In the genomic region with DNA sequence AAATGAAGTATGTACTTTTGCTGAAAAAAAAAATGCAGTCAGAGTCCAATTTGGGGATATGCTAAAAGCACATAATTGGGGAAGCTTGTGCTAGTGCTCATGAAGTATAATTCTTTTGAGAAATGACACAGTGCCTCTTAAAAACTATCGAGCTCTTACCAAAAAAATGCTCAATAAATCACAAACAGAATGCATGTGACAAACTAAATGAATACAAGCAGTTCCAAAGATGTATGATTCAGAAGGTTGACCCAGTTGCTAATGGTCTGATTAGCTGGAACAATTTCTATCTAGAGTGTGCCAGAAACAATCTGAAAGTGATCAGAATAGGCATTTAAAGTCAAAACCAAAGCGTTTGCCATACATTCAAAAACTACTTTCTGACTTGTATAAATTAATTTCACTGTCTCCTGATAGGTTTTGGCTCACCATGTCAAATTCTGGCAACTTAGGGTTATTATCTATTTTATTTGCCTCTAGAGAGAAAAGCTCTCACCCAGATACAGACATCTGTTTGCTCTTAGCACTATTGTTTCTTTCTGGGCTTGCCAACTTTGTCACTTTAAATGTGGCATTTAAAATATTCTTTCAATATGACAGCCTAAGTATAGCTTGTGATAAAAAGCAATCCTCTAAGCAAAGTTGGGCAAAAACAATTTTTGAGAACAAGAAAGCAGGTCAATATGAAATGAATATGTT, we compare ENCODE assay signal across 22 cellular contexts.
DNase-seq lines count a peak whose midpoint lies in the region; ATAC-seq, FAIRE-seq and TF ChIP-seq lines count a peak whose summit lies in the region.
"Had no signal": no experiment of that assay in that cellular context is flagged by ENCODE, and none has a peak within 500 bp of the region (broad histone marks: within the 10 kb centered on the region; RNA-seq: fewer than 3 reads in every experiment).

No MANE protein-coding gene starts in this region.

- H3K27ac ChIP-seq in A673 (ENCODE audit: low read depth, low read length, poor library complexity, severe bottlenecking) (no peak overlapping the region), HepG2 (ENCODE audit: extremely low read length, insufficient read depth, low read length) (peak overlapping the region; percentile 83), thyroid gland (no peak overlapping the region)
- no peak overlapping the region for H3K27ac ChIP-seq in CD4-positive, alpha-beta memory T cell (ENCODE audit: low read depth, low read length)
- H3K27ac ChIP-seq: brain microvascular endothelial cell, neutrophil, uterus had no signal

- H3K9me3 Mint-ChIP-seq in stimulated activated naive CD8-positive, alpha-beta T cell treated with anti-CD3 and anti-CD28 coated beads, Interleukin-15, amount 100 ng/mL, for 72 hours, result no peaks in the 10 kb centered on the region
- no peaks in the 10 kb centered on the region for H3K9me3 Mint-ChIP-seq in nephron progenitor cell
- H3K9me3 Mint-ChIP-seq in CD4-positive, alpha-beta memory T cell, result peaks cover 0 to 3% (median 0%) of the 10 kb centered on the region in 8 donors
- H3K9me3 Mint-ChIP-seq: H9; stimulated activated naive CD8-positive, alpha-beta T cell treated with anti-CD3 and anti-CD28 coated beads, Interleukin-15, Interleukin-2, amounts not matched to agents 100 ng/mL and 50 ng/mL, for 24 hours; T-cell had no signal

- H3K4me2 ChIP-seq in HepG2 (ENCODE audit: low read depth, low read length), result no peak overlapping the region

- intact Hi-C loops in A673 (cut with micrococcal nuclease; ENCODE audit: unreplicated experiment) (no loop called here), HepG2 (cut with micrococcal nuclease; ENCODE audit: unreplicated experiment) (loop anchor here (2.0 kb wide), 2 partner anchors 41 to 85 kb away; no protein-coding TSS in a partner anchor), thyroid gland (cut with DNase I) (no loop called here)
- intact Hi-C loops in CD4-positive, alpha-beta memory T cell (cut with micrococcal nuclease), result no loop called here

- H3K79me2 ChIP-seq in HepG2 (ENCODE audit: insufficient read depth, low read length), result no peaks in the 10 kb centered on the region

- H3K4me1 ChIP-seq in A673 (ENCODE audit: insufficient read depth, low read length, poor library complexity, severe bottlenecking), result peaks cover 6% of the 10 kb centered on the region
- peaks cover 45% of the 10 kb centered on the region for H3K4me1 ChIP-seq in HepG2 (ENCODE audit: insufficient read depth, low read length)
- no peaks in the 10 kb centered on the region for H3K4me1 ChIP-seq in thyroid gland
- peaks cover 11% of the 10 kb centered on the region for H3K4me1 ChIP-seq in CD4-positive, alpha-beta memory T cell (ENCODE audit: insufficient read depth, low read length)
- H3K4me1 ChIP-seq: BE2C, uterus had no signal

- in situ Hi-C loops in astrocyte of the spinal cord (cut with HindIII; ENCODE audit: low sequenced_read_pairs) (no loop called here), HepG2 (cut with HindIII; ENCODE audit: extremely low pct_ligation_motif_present, low pct_unique_long_range_greater_than_20kb) (no loop called here)

- peak; percentile 76 for DNase-seq in A673 (ENCODE audit: low spot score)
- DNase-seq in EH (ENCODE audit: low read depth), result peak; percentile 56
- peak; percentile 29 for DNase-seq in astrocyte of the spinal cord (ENCODE audit: low read depth, low spot score)
- DNase-seq in HepG2 (ENCODE audit: low spot score), result no peak
- no peak for DNase-seq in thyroid gland
- DNase-seq in stimulated activated naive CD8-positive, alpha-beta T cell treated with anti-CD3 and anti-CD28 coated beads, Interleukin-15, amount 100 ng/mL, for 72 hours, result no peak
- DNase-seq in nephron progenitor cell, result no peak
- DNase-seq in CD4-positive, alpha-beta memory T cell, result no peak
- DNase-seq: activated CD4-positive, alpha-beta T cell treated with anti-CD3 and anti-CD28 coated beads, Interleukin-2, amount 50 U/mL, for 1 hour; activated naive CD4-positive, alpha-beta T cell treated with Interleukin-2 at 50 U/mL for 16 hours; BE2C; brain microvascular endothelial cell; H9; hippocampal formation; kidney glomerular epithelial cell; NCI-H187; NCI-H446; T-cell; uterus had no signal

- CTCF ChIA-PET in A673 (lab: Charles Lee), result no interaction called here
- CTCF ChIA-PET in HepG2 (lab: Yijun Ruan, JAX; ENCODE audit: low intra/inter-chr PET ratio, low total read pairs), result no interaction called here
- CTCF ChIA-PET in CD4-positive, alpha-beta memory T cell (lab: Charles Lee; ENCODE audit: partially characterized antibody), result interaction anchor here (0.7 to 1.0 kb wide), 2 partner anchors 118 to 536 kb away, joined by 3 read pairs; no protein-coding TSS in a partner anchor

- no peak overlapping the region for H3K9ac ChIP-seq in HepG2 (ENCODE audit: insufficient read depth, low read depth, low read length)

- POLR2A ChIA-PET in A673 (lab: Charles Lee; ENCODE audit: low non-redundant PET), result interaction anchor here (0.7 kb wide), 1 partner anchor 293 kb away, joined by 12 read pairs; no protein-coding TSS in a partner anchor
- POLR2A ChIA-PET in HepG2 (lab: Yijun Ruan, JAX), result interaction anchor here (0.6 to 2.1 kb wide), 3 partner anchors 9 to 53 kb away, joined by 4 to 10 read pairs (median 4); no protein-coding TSS in a partner anchor
- POLR2A ChIA-PET in CD4-positive, alpha-beta memory T cell (lab: Charles Lee; ENCODE audit: partially characterized antibody), result no interaction called here

- H3K9me3 ChIP-seq in A673 (ENCODE audit: low read depth, low read length, poor library complexity, severe bottlenecking) (peaks cover 6% of the 10 kb centered on the region), HepG2 (ENCODE audit: low read length) (no peaks in the 10 kb centered on the region), thyroid gland (no peaks in the 10 kb centered on the region)
- H3K9me3 ChIP-seq in CD4-positive, alpha-beta memory T cell (ENCODE audit: control insufficient read depth in 1 of 2, low read length in 2 of 2), result no peaks in the 10 kb centered on the region
- H3K9me3 ChIP-seq: BE2C, neutrophil, uterus had no signal

- no peak for TF ChIP-seq RAD21 in HepG2 (CRISPR knock-in tag; IDR thresholded peaks at IDR 0.05)

- no peak for TF ChIP-seq CTCF in A673 (conservative IDR thresholded peaks at IDR 0.05; ENCODE audit: low read depth, low read length)
- no peak for TF ChIP-seq CTCF in astrocyte of the spinal cord (IDR thresholded peaks at IDR 0.05; ENCODE audit: low read depth, low read length)
- TF ChIP-seq CTCF in HepG2 (CRISPR knock-in tag; IDR thresholded peaks at IDR 0.05), result no peak
- no peak for TF ChIP-seq CTCF in thyroid gland (IDR thresholded peaks at IDR 0.05)
- no peak for TF ChIP-seq CTCF in nephron progenitor cell (IDR thresholded peaks at IDR 0.05)

- no peaks in the 10 kb centered on the region for H3K36me3 Mint-ChIP-seq in nephron progenitor cell (ENCODE audit: low read depth)
- peaks cover 0 to 4% of the 10 kb centered on the region in 2 donors for H3K36me3 Mint-ChIP-seq in CD4-positive, alpha-beta memory T cell
- H3K36me3 Mint-ChIP-seq: T-cell had no signal

- TF ChIP-seq EP300 in HepG2 (IDR thresholded peaks at IDR 0.05; ENCODE audit: low read depth in 2 of 2, low read length in 2 of 2) (no peak), HepG2 (CRISPR knock-in tag; IDR thresholded peaks at IDR 0.05; ENCODE audit: borderline replicate concordance) (no peak)

- H2AFZ ChIP-seq in HepG2 (ENCODE audit: low read length), result no peak overlapping the region

- H3K27me3 Mint-ChIP-seq in stimulated activated naive CD8-positive, alpha-beta T cell treated with anti-CD3 and anti-CD28 coated beads, Interleukin-15, amount 100 ng/mL, for 72 hours, result no peaks in the 10 kb centered on the region
- H3K27me3 Mint-ChIP-seq in nephron progenitor cell (ENCODE audit: low read depth, poor library complexity), result no peaks in the 10 kb centered on the region
- no peaks in the 10 kb centered on the region for H3K27me3 Mint-ChIP-seq in CD4-positive, alpha-beta memory T cell
- H3K27me3 Mint-ChIP-seq: stimulated activated naive CD8-positive, alpha-beta T cell treated with anti-CD3 and anti-CD28 coated beads, Interleukin-15, Interleukin-2, amounts not matched to agents 100 ng/mL and 50 ng/mL, for 24 hours; T-cell had no signal

- H3K4me3 ChIP-seq in A673 (ENCODE audit: low read depth, low read length, poor library complexity, severe bottlenecking) (no peak overlapping the region), astrocyte of the spinal cord (ENCODE audit: low read depth, low read length) (no peak overlapping the region), HepG2 (replicated peaks in 1 of 3; ENCODE audit: insufficient read depth in 1 of 3, low read depth in 2 of 3, low read length in 3 of 3) (no peak overlapping the region), thyroid gland (replicated peaks in 1 of 3) (no peak overlapping the region)
- no peak overlapping the region for H3K4me3 ChIP-seq in CD4-positive, alpha-beta memory T cell (ENCODE audit: low read length in 2 of 2)
- H3K4me3 ChIP-seq: uterus had no signal

- peaks cover 23% of the 10 kb centered on the region for H3K4me1 Mint-ChIP-seq in stimulated activated naive CD8-positive, alpha-beta T cell treated with anti-CD3 and anti-CD28 coated beads, Interleukin-15, amount 100 ng/mL, for 72 hours
- no peaks in the 10 kb centered on the region for H3K4me1 Mint-ChIP-seq in nephron progenitor cell
- H3K4me1 Mint-ChIP-seq in CD4-positive, alpha-beta memory T cell, result peaks cover 7 to 12% (median 11%) of the 10 kb centered on the region in 4 donors

- H3K27me3 ChIP-seq in A673 (replicated peaks; ENCODE audit: insufficient read depth, low read depth, low read length, poor library complexity) (no peaks in the 10 kb centered on the region), HepG2 (ENCODE audit: control insufficient read depth in 1 of 2, insufficient read depth in 2 of 2, low read length in 2 of 2) (no peaks in the 10 kb centered on the region), thyroid gland (no peaks in the 10 kb centered on the region)
- H3K27me3 ChIP-seq in CD4-positive, alpha-beta memory T cell (ENCODE audit: insufficient read depth, low read length), result no peaks in the 10 kb centered on the region
- H3K27me3 ChIP-seq: BE2C, brain microvascular endothelial cell, neutrophil, uterus had no signal

- WGBS in HepG2 (ENCODE audit: low lambda C conversion rate), result 87% methylated on average over 2 of the region's 2 CpGs
- 70 to 75% methylated on average over 2 of the region's 2 CpGs for WGBS in thyroid gland, 2 donors

- ATAC-seq in HepG2, result no peak
- no peak for ATAC-seq in stimulated activated naive CD8-positive, alpha-beta T cell treated with anti-CD3 and anti-CD28 coated beads, Interleukin-15, amount 100 ng/mL, for 72 hours
- ATAC-seq: T-cell had no signal

- no peak overlapping the region for H3K27ac Mint-ChIP-seq in stimulated activated naive CD8-positive, alpha-beta T cell treated with anti-CD3 and anti-CD28 coated beads, Interleukin-15, amount 100 ng/mL, for 72 hours
- H3K27ac Mint-ChIP-seq in nephron progenitor cell, result no peak overlapping the region
- H3K27ac Mint-ChIP-seq in CD4-positive, alpha-beta memory T cell, result no peak overlapping the region
- H3K27ac Mint-ChIP-seq: H9; stimulated activated naive CD8-positive, alpha-beta T cell treated with anti-CD3 and anti-CD28 coated beads, Interleukin-15, Interleukin-2, amounts not matched to agents 100 ng/mL and 50 ng/mL, for 24 hours; T-cell had no signal

- FAIRE-seq in HepG2 (lab: Jason Lieb, UNC), result no peak
- FAIRE-seq: HTR-8/SVneo had no signal

- H4K20me1 ChIP-seq in HepG2 (ENCODE audit: insufficient read depth, low read length), result no peaks in the 10 kb centered on the region

- no peak overlapping the region for H3K4me3 Mint-ChIP-seq in stimulated activated naive CD8-positive, alpha-beta T cell treated with anti-CD3 and anti-CD28 coated beads, Interleukin-15, amount 100 ng/mL, for 72 hours
- H3K4me3 Mint-ChIP-seq in nephron progenitor cell, result no peak overlapping the region
- H3K4me3 Mint-ChIP-seq in CD4-positive, alpha-beta memory T cell, result no peak overlapping the region
- H3K4me3 Mint-ChIP-seq: H9; stimulated activated naive CD8-positive, alpha-beta T cell treated with anti-CD3 and anti-CD28 coated beads, Interleukin-15, Interleukin-2, amounts not matched to agents 100 ng/mL and 50 ng/mL, for 24 hours; T-cell had no signal

- H3K36me3 ChIP-seq in A673 (ENCODE audit: insufficient read depth, low read length, poor library complexity, severe bottlenecking) (no peaks in the 10 kb centered on the region), HepG2 (replicated peaks in 1 of 2; ENCODE audit: control insufficient read depth in 1 of 2, insufficient read depth in 2 of 2, low read length in 2 of 2) (no peaks in the 10 kb centered on the region), thyroid gland (no peaks in the 10 kb centered on the region)
- H3K36me3 ChIP-seq in CD4-positive, alpha-beta memory T cell (ENCODE audit: insufficient read depth, low read length), result no peaks in the 10 kb centered on the region
- H3K36me3 ChIP-seq: BE2C, brain microvascular endothelial cell, neutrophil, uterus had no signal

- BruUV-seq in A673 (replicated peaks; lab: Mats Ljungman, UMichigan) (no TSS peak), HepG2 (replicated peaks; lab: Mats Ljungman, UMichigan) (no TSS peak)

- no peak for TF ChIP-seq POLR2A in HepG2 (IDR thresholded peaks at IDR 0.05; ENCODE audit: insufficient read depth in 1 of 2, low read depth in 2 of 2, low read length in 2 of 2)
- TF ChIP-seq POLR2A in thyroid gland (IDR thresholded peaks at IDR 0.05), result no peak

Comparison
In these comparisons a context has a peak if more than half of its experiments do, and no peak if none do; other contexts are left out.
1. DNase-seq: peak in A673 (single experiment), EH (single experiment) and astrocyte of the spinal cord (single experiment); none in HepG2 (single experiment), thyroid gland (0 of 2), stimulated activated naive CD8-positive, alpha-beta T cell treated with anti-CD3 and anti-CD28 coated beads, Interleukin-15, amount 100 ng/mL, for 72 hours (0 of 2), nephron progenitor cell (single experiment) and CD4-positive, alpha-beta memory T cell (0 of 5).